ENCODE assay signal across 8 cellular contexts in the genomic region with DNA sequence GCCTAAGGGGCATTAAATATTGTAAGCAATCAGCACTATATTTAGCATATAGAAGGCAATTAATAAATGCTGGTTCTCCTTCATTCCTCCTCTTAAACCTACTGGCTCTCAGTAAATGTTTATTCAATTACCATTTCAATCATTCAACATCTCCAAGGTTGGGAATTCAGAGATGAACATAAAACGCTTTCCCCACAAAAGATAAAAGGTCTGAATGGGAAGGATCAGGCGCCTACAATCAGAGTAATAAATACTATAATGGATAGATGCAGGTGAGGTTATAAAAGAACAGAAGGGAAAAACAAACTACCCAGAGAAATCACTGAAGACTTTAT. TPM values are rescaled to one million over a fixed set of nuclear protein-coding genes. Genes with fewer than 3 reads are reported as not detected.
DNase-seq lines count a peak whose midpoint lies in the region; ATAC-seq, FAIRE-seq and TF ChIP-seq lines count a peak whose summit lies in the region.

No MANE protein-coding gene starts in this region.

- TF ChIP-seq POLR2A in endothelial cell of umbilical vein (IDR thresholded peaks at IDR 0.05; ENCODE audit: low read depth, low read length), result no peak

- TF ChIP-seq CTCF in PC-9 (conservative IDR thresholded peaks at IDR 0.05) (no peak), endothelial cell of umbilical vein (IDR thresholded peaks at IDR 0.05; ENCODE audit: extremely low read depth in 1 of 2, insufficient read depth in 1 of 2, low read depth in 1 of 2, low read length in 2 of 2) (no peak), pancreas (IDR thresholded peaks at IDR 0.05) (no peak)

- H3K27me3 Mint-ChIP-seq in CD4-positive, alpha-beta memory T cell, result no peaks in the 10 kb centered on the region

- no peak for FAIRE-seq in endothelial cell of umbilical vein (lab: Jason Lieb, UNC)
- FAIRE-seq in pancreas (lab: Jason Lieb, UNC), result no peak

- peaks cover 32% of the 10 kb centered on the region for H3K79me2 ChIP-seq in PC-9 (ENCODE audit: low read depth)
- peaks cover 26% of the 10 kb centered on the region for H3K79me2 ChIP-seq in endothelial cell of umbilical vein (ENCODE audit: control insufficient read depth, insufficient read depth, low read length)

- peaks cover 9 to 34% of the 10 kb centered on the region in 2 donors for H3K36me3 Mint-ChIP-seq in CD4-positive, alpha-beta memory T cell

- no peaks in the 10 kb centered on the region for H3K27me3 ChIP-seq in CD4-positive, alpha-beta memory T cell (ENCODE audit: insufficient read depth, low read length)
- H3K27me3 ChIP-seq in PC-9 (ENCODE audit: insufficient read depth, low read depth) (no peaks in the 10 kb centered on the region), endothelial cell of umbilical vein (ENCODE audit: control insufficient read depth in 2 of 2, insufficient read depth in 2 of 2, low read length in 2 of 2) (no peaks in the 10 kb centered on the region), pancreas (no peaks in the 10 kb centered on the region)

- no peaks in the 10 kb centered on the region for H3K9me3 Mint-ChIP-seq in CD4-positive, alpha-beta memory T cell

- peak overlapping the region; percentile 95 to 99 (median 96) for H3K27ac Mint-ChIP-seq in CD4-positive, alpha-beta memory T cell

- peaks cover 31 to 44% (median 34%) of the 10 kb centered on the region in 4 donors for H3K4me1 Mint-ChIP-seq in CD4-positive, alpha-beta memory T cell

- BruUV-seq in PC-9 (replicated peaks; lab: Mats Ljungman, UMichigan) (no TSS peak), endothelial cell of umbilical vein (replicated peaks; lab: Mats Ljungman, UMichigan) (no TSS peak)

- POLR2A ChIA-PET in CD4-positive, alpha-beta memory T cell (lab: Charles Lee; ENCODE audit: partially characterized antibody), result interaction anchor here (1.0 to 2.1 kb wide), 8 partner anchors 10 to 370 kb away, joined by 3 to 67 read pairs (median 5); partner anchors contain the start of genes BTF3L4, CC2D1B, ORC1 and PRPF38A
- POLR2A ChIA-PET in PC-9 (lab: Charles Lee; ENCODE audit: unreplicated experiment), result interaction anchor here (0.7 kb wide), 1 partner anchor 19 kb away, joined by 4 read pairs; no protein-coding TSS in a partner anchor
- POLR2A ChIA-PET in endothelial cell of umbilical vein (lab: Charles Lee), result interaction anchor here (0.6 to 1.5 kb wide), 3 partner anchors 21 to 79 kb away, joined by 3 to 7 read pairs (median 4); partner anchors contain the start of gene TXNDC12

- H3K36me3 ChIP-seq in CD4-positive, alpha-beta memory T cell (ENCODE audit: insufficient read depth, low read length), result no peaks in the 10 kb centered on the region
- H3K36me3 ChIP-seq in PC-9 (ENCODE audit: low read depth) (no peaks in the 10 kb centered on the region), endothelial cell of umbilical vein (ENCODE audit: control insufficient read depth in 2 of 2, extremely low read depth in 1 of 2, insufficient read depth in 2 of 2, low read length in 2 of 2) (peaks cover 0 to 3% of the 10 kb centered on the region in 2 experiments), pancreas (no peaks in the 10 kb centered on the region)

- 84 to 88% methylated on average over 2 of the region's 2 CpGs for WGBS in pancreas, 2 donors

- peaks cover 33% of the 10 kb centered on the region for H3K4me1 ChIP-seq in CD4-positive, alpha-beta memory T cell (ENCODE audit: insufficient read depth, low read length)
- peaks cover 11% of the 10 kb centered on the region for H3K4me1 ChIP-seq in PC-9 (replicated peaks; ENCODE audit: insufficient read depth)
- peaks cover 21% of the 10 kb centered on the region for H3K4me1 ChIP-seq in endothelial cell of umbilical vein (ENCODE audit: control insufficient read depth, extremely low read depth, insufficient read depth, low read length)
- peaks cover 19 to 28% (median 27%) of the 10 kb centered on the region in 3 donors for H3K4me1 ChIP-seq in pancreas

- CTCF ChIA-PET in CD4-positive, alpha-beta memory T cell (lab: Charles Lee; ENCODE audit: partially characterized antibody), result interaction anchor here (0.9 kb wide), 1 partner anchor 15 kb away, joined by 3 read pairs; no protein-coding TSS in a partner anchor
- CTCF ChIA-PET in PC-9 (lab: Charles Lee) (interaction anchor here (1.1 kb wide), 1 partner anchor 335 kb away, joined by 3 read pairs; no protein-coding TSS in a partner anchor), endothelial cell of umbilical vein (lab: Charles Lee) (interaction anchor here (1.0 to 1.4 kb wide), 3 partner anchors 8 to 137 kb away, joined by 3 to 5 read pairs (median 4); no protein-coding TSS in a partner anchor)

- no peak for DNase-seq in CD4-positive, alpha-beta memory T cell
- DNase-seq in PC-9 (no peak), endothelial cell of umbilical vein (ENCODE audit: low read depth, low spot score) (no peak), pancreas (no peak), NCI-H524 (lab: John Stamatoyannopoulos, UW) (no peak), Kasumi-1 (lab: John Stamatoyannopoulos, UW) (no peak), GM19238 (ENCODE audit: insufficient read length, low spot score) (no peak)
- DNase-seq in stimulated activated CD4-positive, alpha-beta T cell treated with anti-CD3 and anti-CD28 coated beads, Interleukin-2, amount 100 ng/mL, for 48 hours, result no peak

- no peak for ATAC-seq in pancreas

- H2AFZ ChIP-seq in PC-9, result peak overlapping the region; percentile 86
- peak overlapping the region; percentile 82 for H2AFZ ChIP-seq in endothelial cell of umbilical vein (ENCODE audit: low read depth, low read length)

- H4K20me1 ChIP-seq in PC-9 (ENCODE audit: insufficient read depth) (peaks cover 22% of the 10 kb centered on the region), endothelial cell of umbilical vein (replicated peaks; ENCODE audit: control insufficient read depth, extremely low read depth, insufficient read depth, low read length) (no peaks in the 10 kb centered on the region)

- H3K9me2 ChIP-seq in PC-9 (ENCODE audit: insufficient read depth), result no peaks in the 10 kb centered on the region

- intact Hi-C loops in CD4-positive, alpha-beta memory T cell (cut with micrococcal nuclease), result loop anchor here (5.0 kb wide), 1 partner anchor 333 kb away; the partner anchor contains the start of gene CC2D1B
- intact Hi-C loops in PC-9 (cut with micrococcal nuclease; ENCODE audit: unreplicated experiment), result no loop called here
- intact Hi-C loops in endothelial cell of umbilical vein (cut with micrococcal nuclease), result no loop called here
- intact Hi-C loops in pancreas (cut with DNase I), result no loop called here

- peaks cover 6% of the 10 kb centered on the region for H3F3A ChIP-seq in PC-9 (ENCODE audit: insufficient read depth, low read depth)

- no peaks in the 10 kb centered on the region for H3K9me1 ChIP-seq in endothelial cell of umbilical vein (replicated peaks; ENCODE audit: control insufficient read depth, extremely low read depth, insufficient read depth, low read length)

- H3K4me2 ChIP-seq in PC-9, result peak overlapping the region; percentile 93
- H3K4me2 ChIP-seq in endothelial cell of umbilical vein (ENCODE audit: insufficient read depth, low read length), result peak overlapping the region; percentile 90

- no peaks in the 10 kb centered on the region for H3K9me3 ChIP-seq in CD4-positive, alpha-beta memory T cell (ENCODE audit: control insufficient read depth in 1 of 2, low read length in 2 of 2)
- no peaks in the 10 kb centered on the region for H3K9me3 ChIP-seq in PC-9 (ENCODE audit: insufficient read depth, low read depth)
- no peaks in the 10 kb centered on the region for H3K9me3 ChIP-seq in endothelial cell of umbilical vein (replicated peaks; ENCODE audit: control insufficient read depth, insufficient read depth, low read length)
- H3K9me3 ChIP-seq in pancreas, result no peaks in the 10 kb centered on the region

- dilution Hi-C loops in endothelial cell of umbilical vein (cut with MboI; ENCODE audit: extremely low pct_ligation_motif_present, low sequenced_read_pairs), result no loop called here

- H3K9ac ChIP-seq in endothelial cell of umbilical vein (replicated peaks; ENCODE audit: extremely low read depth, insufficient read depth, low read length), result peak overlapping the region; percentile 89

- peak overlapping the region; percentile 86 to 96 (median 93) for H3K4me3 Mint-ChIP-seq in CD4-positive, alpha-beta memory T cell

- peak overlapping the region; percentile 81 for H3K27ac ChIP-seq in CD4-positive, alpha-beta memory T cell (ENCODE audit: low read depth, low read length)
- H3K27ac ChIP-seq in PC-9 (peak overlapping the region; percentile 64), endothelial cell of umbilical vein (ENCODE audit: insufficient read depth, low read depth, low read length) (peak overlapping the region; percentile 70), pancreas (peak overlapping the region; percentile 64 to 84 (median 80))

- peak overlapping the region; percentile 80 to 88 for H3K4me3 ChIP-seq in CD4-positive, alpha-beta memory T cell (ENCODE audit: low read length in 2 of 2)
- H3K4me3 ChIP-seq in PC-9 (peak overlapping the region; percentile 68), endothelial cell of umbilical vein (replicated peaks in 1 of 3; ENCODE audit: insufficient read depth in 1 of 3, low read depth in 1 of 3, low read length in 3 of 3) (peak overlapping the region in 1 of 3 experiments; percentile 79), pancreas (peak overlapping the region in 3 of 4 donors; percentile 52 to 85 (median 68))

RNA-seq across cellular contexts. Expression of gene KTI12, which starts 0.4 kb away (rescaled TPM):
- 10 to 100 TPM; 14.0 to 15.6 TPM for total RNA-seq in CD4-positive, alpha-beta memory T cell
- polyA plus RNA-seq in CD4-positive, alpha-beta memory T cell, result 10 to 100 TPM; 26.6 to 43.5 TPM
- total RNA-seq in PC-9 (2021), result 9.5 and 11.7 TPM in 2 replicates
- total RNA-seq in endothelial cell of umbilical vein, result 9.2 and 10.0 TPM in 2 replicates
- polyA plus RNA-seq in endothelial cell of umbilical vein, result 12.7 TPM in 2 replicates
- 9.2 and 10.9 TPM in 2 replicates for polyA plus RNA-seq in endothelial cell of umbilical vein (2011; cell fraction: cytosol; rRNA removed)
- 8.5 and 10.1 TPM in 2 replicates for polyA plus RNA-seq in endothelial cell of umbilical vein (2011; cell fraction: nucleus; rRNA removed)
- 8.0 and 8.2 TPM in 2 replicates for polyA plus RNA-seq in endothelial cell of umbilical vein (2012)
- 8.0 and 10.2 TPM in 2 replicates for polyA minus RNA-seq in endothelial cell of umbilical vein
- 9.3 TPM for polyA minus RNA-seq in endothelial cell of umbilical vein (2011; cell fraction: cytosol; rRNA and poly(A)+ RNA removed)
- polyA minus RNA-seq in endothelial cell of umbilical vein (2011; cell fraction: nucleus; rRNA and poly(A)+ RNA removed), result 7.8 and 9.3 TPM in 2 replicates
- 1 to 10 TPM; 2.3 to 4.7 (median 3.4) TPM for total RNA-seq in pancreas
- polyA plus RNA-seq in pancreas, result 1 to 10 TPM; 3.1 to 7.1 TPM

RNA-seq across cellular contexts. Expression of gene TXNDC12, which starts 21.0 kb away (rescaled TPM):
- total RNA-seq in CD4-positive, alpha-beta memory T cell, result 10 to 100 TPM; 39.9 to 41.3 TPM
- 100 to 1,000 TPM in 1 of 2 donors, 10 to 100 TPM in 1; 78.8 to 111 TPM for polyA plus RNA-seq in CD4-positive, alpha-beta memory T cell
- total RNA-seq in PC-9 (2021), result 61.3 and 77.3 TPM in 2 replicates
- 55.1 and 57.4 TPM in 2 replicates for total RNA-seq in endothelial cell of umbilical vein
- polyA plus RNA-seq in endothelial cell of umbilical vein, result 23.3 and 33.7 TPM in 2 replicates
- 22.6 and 30.5 TPM in 2 replicates for polyA plus RNA-seq in endothelial cell of umbilical vein (2011; cell fraction: cytosol; rRNA removed)
- 10.7 and 16.1 TPM in 2 replicates for polyA plus RNA-seq in endothelial cell of umbilical vein (2011; cell fraction: nucleus; rRNA removed)
- 50.4 and 50.6 TPM in 2 replicates for polyA plus RNA-seq in endothelial cell of umbilical vein (2012)
- 25.0 and 36.8 TPM in 2 replicates for polyA minus RNA-seq in endothelial cell of umbilical vein
- 46.6 TPM for polyA minus RNA-seq in endothelial cell of umbilical vein (2011; cell fraction: cytosol; rRNA and poly(A)+ RNA removed)
- 7.5 and 11.6 TPM in 2 replicates for polyA minus RNA-seq in endothelial cell of umbilical vein (2011; cell fraction: nucleus; rRNA and poly(A)+ RNA removed)
- 10 to 100 TPM; 25.7 to 39.4 (median 34.9) TPM for total RNA-seq in pancreas
- 10 to 100 TPM in 1 of 2 donors, 1 to 10 TPM in 1; 9.9 to 17.0 TPM for polyA plus RNA-seq in pancreas

RNA-seq across cellular contexts. Expression of gene BTF3L4, which starts 22.1 kb away (rescaled TPM):
- 10 to 100 TPM; 30.4 to 34.6 TPM for total RNA-seq in CD4-positive, alpha-beta memory T cell
- polyA plus RNA-seq in CD4-positive, alpha-beta memory T cell, result 10 to 100 TPM; 60.7 to 91.2 TPM
- 47.0 and 48.6 TPM in 2 replicates for total RNA-seq in PC-9 (2021)
- total RNA-seq in endothelial cell of umbilical vein, result 43.2 and 45.6 TPM in 2 replicates
- 20.1 and 25.1 TPM in 2 replicates for polyA plus RNA-seq in endothelial cell of umbilical vein
- 32.9 and 34.4 TPM in 2 replicates for polyA plus RNA-seq in endothelial cell of umbilical vein (2011; cell fraction: cytosol; rRNA removed)
- polyA plus RNA-seq in endothelial cell of umbilical vein (2011; cell fraction: nucleus; rRNA removed), result 21.3 and 28.5 TPM in 2 replicates
- polyA plus RNA-seq in endothelial cell of umbilical vein (2012), result 36.6 and 49.5 TPM in 2 replicates
- polyA minus RNA-seq in endothelial cell of umbilical vein, result 20.9 and 21.3 TPM in 2 replicates
- polyA minus RNA-seq in endothelial cell of umbilical vein (2011; cell fraction: cytosol; rRNA and poly(A)+ RNA removed), result 37.2 TPM
- polyA minus RNA-seq in endothelial cell of umbilical vein (2011; cell fraction: nucleus; rRNA and poly(A)+ RNA removed), result 25.1 and 33.7 TPM in 2 replicates
- total RNA-seq in pancreas, result 10 to 100 TPM; 15.8 to 29.7 (median 21.2) TPM
- 10 to 100 TPM; 23.4 to 26.7 TPM for polyA plus RNA-seq in pancreas

RNA-seq across cellular contexts. Expression of gene RAB3B, which starts 43.5 kb away (rescaled TPM):
- total RNA-seq in CD4-positive, alpha-beta memory T cell, result under 1 TPM; 0.06 TPM
- not detected for polyA plus RNA-seq in CD4-positive, alpha-beta memory T cell
- total RNA-seq in PC-9 (2021), result 2.4 and 2.6 TPM in 2 replicates
- 10.4 and 11.9 TPM in 2 replicates for total RNA-seq in endothelial cell of umbilical vein
- polyA plus RNA-seq in endothelial cell of umbilical vein, result 3.7 and 4.1 TPM in 2 replicates
- 5.3 and 5.9 TPM in 2 replicates for polyA plus RNA-seq in endothelial cell of umbilical vein (2011; cell fraction: cytosol; rRNA removed)
- polyA plus RNA-seq in endothelial cell of umbilical vein (2011; cell fraction: nucleus; rRNA removed), result 4.6 and 4.8 TPM in 2 replicates
- polyA plus RNA-seq in endothelial cell of umbilical vein (2012), result 26.3 and 29.0 TPM in 2 replicates
- 13.1 and 14.5 TPM in 2 replicates for polyA minus RNA-seq in endothelial cell of umbilical vein
- polyA minus RNA-seq in endothelial cell of umbilical vein (2011; cell fraction: cytosol; rRNA and poly(A)+ RNA removed), result not detected
- polyA minus RNA-seq in endothelial cell of umbilical vein (2011; cell fraction: nucleus; rRNA and poly(A)+ RNA removed), result 4.3 and 6.6 TPM in 2 replicates
- total RNA-seq in pancreas, result 1 to 10 TPM in 3 of 6 donors, under 1 TPM in 3; 0.69 to 5.7 (median 1.6) TPM
- 1 to 10 TPM in 1 of 2 donors, under 1 TPM in 1; 0.72 to 5.7 TPM for polyA plus RNA-seq in pancreas
